8 cellular contexts compared by ENCODE assay signal in genomic region chr4:76948441-76949292, GRCh38. TPM values are rescaled to one million over a fixed set of nuclear protein-coding genes. Genes with fewer than 3 reads are reported as not detected.
DNase-seq lines count a peak whose midpoint lies in the region; ATAC-seq and TF ChIP-seq lines count a peak whose summit lies in the region.

No MANE protein-coding gene starts in this region.

- peak overlapping the region; percentile 83; the same call in 1 of the 2 replicates for H3K9ac ChIP-seq in KMS-11

- no peak overlapping the region for H3K4me3 ChIP-seq in KMS-11 (IDR thresholded peaks at IDR 0.05; ENCODE audit: insufficient read depth, low read depth, low read length)
- peak overlapping the region; percentile 76 to 94 (median 84) for H3K4me3 ChIP-seq in heart right ventricle
- H3K4me3 ChIP-seq in aorta (ENCODE audit: low read length in 2 of 2): peak overlapping the region; percentile 46 to 84

- peak overlapping the region; percentile 98; the same call in 1 of the 2 replicates for H3K4me2 ChIP-seq in KMS-11

- H3K79me2 ChIP-seq in KMS-11 (ENCODE audit: insufficient read depth, low read depth): peaks cover 30% of the 10 kb centered on the region

- no peak for TF ChIP-seq CTCF in KMS-11 (conservative IDR thresholded peaks at IDR 0.05; ENCODE audit: low read depth, low read length)
- peak in 1 of 9 donors; percentile 6 for TF ChIP-seq CTCF in heart right ventricle (IDR thresholded peaks at IDR 0.05)
- TF ChIP-seq CTCF in progenitor cell of endocrine pancreas (IDR thresholded peaks at IDR 0.05; ENCODE audit: unreplicated experiment): no peak

- 4 to 5% methylated on average over 63 of the region's 63 CpGs for whole genome bisulfite sequencing in heart right ventricle, 2 donors
- WGBS in aorta, 2 donors: 0 to 2% methylated on average over 63 of the region's 63 CpGs

- no peaks in the 10 kb centered on the region for H3K9me3 Mint-ChIP-seq in activated naive CD8-positive, alpha-beta T cell treated with anti-CD3 and anti-CD28 coated beads, Interleukin-2, amount 50 U/mL, for 24 hours
- H3K9me3 Mint-ChIP-seq in progenitor cell of endocrine pancreas (ENCODE audit: low read depth): no peaks in the 10 kb centered on the region

- no peaks in the 10 kb centered on the region for H4K20me1 ChIP-seq in KMS-11 (ENCODE audit: insufficient read depth)

- DNase-seq in EH (ENCODE audit: low read depth) (peak; percentile 89), SW480 (ENCODE audit: low spot score) (peak; percentile 80), heart right ventricle (peak; percentile 72 to 77), progenitor cell of endocrine pancreas (ENCODE audit: low spot score, unreplicated experiment) (peak; percentile 56), aorta (peak; percentile 85 to 91)
- DNase-seq in activated naive CD8-positive, alpha-beta T cell treated with anti-CD3 and anti-CD28 coated beads, Interleukin-2, amount 50 U/mL, for 24 hours: peak; percentile 66

- H2AFZ ChIP-seq in KMS-11 (ENCODE audit: low read depth): peak overlapping the region; percentile 93

- H3K27ac Mint-ChIP-seq in activated naive CD8-positive, alpha-beta T cell treated with anti-CD3 and anti-CD28 coated beads, Interleukin-2, amount 50 U/mL, for 24 hours: peak overlapping the region; percentile 79
- peak overlapping the region; percentile 96 for H3K27ac Mint-ChIP-seq in progenitor cell of endocrine pancreas

- H3K36me3 ChIP-seq in KMS-11 (ENCODE audit: insufficient read depth): no peaks in the 10 kb centered on the region
- H3K36me3 ChIP-seq in heart right ventricle: no peaks in the 10 kb centered on the region
- H3K36me3 ChIP-seq in aorta (ENCODE audit: control insufficient read depth in 1 of 2, insufficient read depth in 2 of 2, low read length in 1 of 2): no peaks in the 10 kb centered on the region

- H3K36me3 Mint-ChIP-seq in activated naive CD8-positive, alpha-beta T cell treated with anti-CD3 and anti-CD28 coated beads, Interleukin-2, amount 50 U/mL, for 24 hours (ENCODE audit: low read depth): peaks cover 3% of the 10 kb centered on the region
- H3K36me3 Mint-ChIP-seq in progenitor cell of endocrine pancreas (ENCODE audit: insufficient read depth): peaks cover 2% of the 10 kb centered on the region

- peaks cover 32% of the 10 kb centered on the region for H3K4me1 Mint-ChIP-seq in activated naive CD8-positive, alpha-beta T cell treated with anti-CD3 and anti-CD28 coated beads, Interleukin-2, amount 50 U/mL, for 24 hours
- peaks cover 18% of the 10 kb centered on the region for H3K4me1 Mint-ChIP-seq in progenitor cell of endocrine pancreas (ENCODE audit: low read depth)

- H3K27me3 ChIP-seq in KMS-11 (ENCODE audit: insufficient read depth, low read depth) (no peaks in the 10 kb centered on the region), heart right ventricle (no peaks in the 10 kb centered on the region), aorta (ENCODE audit: control insufficient read depth in 1 of 2, insufficient read depth in 2 of 2, low read length in 1 of 2) (no peaks in the 10 kb centered on the region)

- peaks cover 22% of the 10 kb centered on the region for H3K4me1 ChIP-seq in KMS-11 (ENCODE audit: low read depth, poor library complexity, severe bottlenecking)
- H3K4me1 ChIP-seq in heart right ventricle: peaks cover 0 to 43% (median 24%) of the 10 kb centered on the region in 9 donors
- peaks cover 2% of the 10 kb centered on the region in 2 donors for H3K4me1 ChIP-seq in aorta (ENCODE audit: control insufficient read depth in 1 of 2, insufficient read depth in 2 of 2, low read length in 2 of 2)

- H3K4me3 Mint-ChIP-seq in activated naive CD8-positive, alpha-beta T cell treated with anti-CD3 and anti-CD28 coated beads, Interleukin-2, amount 50 U/mL, for 24 hours: peak overlapping the region; percentile 89
- peak overlapping the region; percentile 91 for H3K4me3 Mint-ChIP-seq in progenitor cell of endocrine pancreas (ENCODE audit: low read depth)

- intact Hi-C loops in heart right ventricle (cut with DNase I): loop anchor here in 2 of 10 donors (5.0 kb wide), 3 partner anchors 136 to 441 kb away; no protein-coding TSS in a partner anchor
- intact Hi-C loops in aorta (cut with DNase I): loop anchor here in 1 of 2 donors (5.0 to 10.0 kb wide), 3 partner anchors 94 to 191 kb away; no protein-coding TSS in a partner anchor

- H3K27me3 Mint-ChIP-seq in activated naive CD8-positive, alpha-beta T cell treated with anti-CD3 and anti-CD28 coated beads, Interleukin-2, amount 50 U/mL, for 24 hours: peaks cover 2% of the 10 kb centered on the region
- H3K27me3 Mint-ChIP-seq in progenitor cell of endocrine pancreas: no peaks in the 10 kb centered on the region

- H3K27ac ChIP-seq in KMS-11 (no peak overlapping the region), heart right ventricle (peak overlapping the region; percentile 89 to 98 (median 92)), aorta (ENCODE audit: low read depth in 1 of 2, low read length in 2 of 2) (peak overlapping the region; percentile 23 to 88)

- H3K9me3 ChIP-seq in heart right ventricle: no peaks in the 10 kb centered on the region
- no peaks in the 10 kb centered on the region for H3K9me3 ChIP-seq in aorta (ENCODE audit: control insufficient read depth, low read length)

- ATAC-seq in GM21737 (IDR thresholded peaks at IDR 0.05; ENCODE audit: unreplicated experiment) (peak; percentile 45), heart right ventricle (peak; percentile 44 to 74 (median 66)), aorta (ENCODE audit: low FRiP score) (peak; percentile 74)
- ATAC-seq in activated naive CD8-positive, alpha-beta T cell treated with anti-CD3 and anti-CD28 coated beads, Interleukin-2, amount 50 U/mL, for 24 hours: peak; percentile 62

RNA-seq across cellular contexts. Expression of gene SEPTIN11, which starts 0.9 kb away (rescaled TPM):
- total RNA-seq in heart right ventricle (10 to 100 TPM; 26.3 to 55.2 (median 30.6) TPM), progenitor cell of endocrine pancreas (80.4 and 84.1 TPM in 2 replicates), aorta (100 to 1,000 TPM in 1 of 2 donors, 10 to 100 TPM in 1; 86.1 to 120 TPM)
- polyA plus RNA-seq in heart right ventricle (10 to 100 TPM; 11.2 to 15.9 TPM), aorta (100 to 1,000 TPM in 1 of 2 donors, 10 to 100 TPM in 1; 39.6 to 110 TPM)

RNA-seq across cellular contexts. Expression of gene SOWAHB, which starts 50.7 kb away (rescaled TPM):
- total RNA-seq in heart right ventricle: under 1 TPM in 2 of 10 donors, not detected in 8; 0.07 to 0.12 TPM
- not detected for polyA plus RNA-seq in heart right ventricle
- 4.3 and 4.9 TPM in 2 replicates for total RNA-seq in progenitor cell of endocrine pancreas
- total RNA-seq in aorta: under 1 TPM in 1 of 2 donors, not detected in 1; 0.32 TPM
- polyA plus RNA-seq in aorta: under 1 TPM; 0.26 to 0.88 TPM
